2 cellular contexts compared by ENCODE assay signal in genomic region chr7:99997545-99998137, GRCh38.
TF ChIP-seq lines count a peak whose summit lies in the region.

No MANE protein-coding gene starts in this region.

TF ChIP-seq in IMR-90, 13 proteins besides CTCF, POLR2A, EP300 and RAD21:
- no peak for TF ChIP-seq BHLHE40 (IDR thresholded peaks at IDR 0.05; ENCODE audit: low read depth, low read length)
- no peak for TF ChIP-seq MAFK (IDR thresholded peaks at IDR 0.05; ENCODE audit: low read depth, low read length)
- TF ChIP-seq RCOR1 (IDR thresholded peaks at IDR 0.05; ENCODE audit: insufficient replicate concordance, low read length), result no peak
- TF ChIP-seq CHD1 (IDR thresholded peaks at IDR 0.05; ENCODE audit: low read depth, low read length), result no peak
- no peak for TF ChIP-seq FOS (IDR thresholded peaks at IDR 0.05; ENCODE audit: low read depth, low read length)
- TF ChIP-seq, protein P1, sequence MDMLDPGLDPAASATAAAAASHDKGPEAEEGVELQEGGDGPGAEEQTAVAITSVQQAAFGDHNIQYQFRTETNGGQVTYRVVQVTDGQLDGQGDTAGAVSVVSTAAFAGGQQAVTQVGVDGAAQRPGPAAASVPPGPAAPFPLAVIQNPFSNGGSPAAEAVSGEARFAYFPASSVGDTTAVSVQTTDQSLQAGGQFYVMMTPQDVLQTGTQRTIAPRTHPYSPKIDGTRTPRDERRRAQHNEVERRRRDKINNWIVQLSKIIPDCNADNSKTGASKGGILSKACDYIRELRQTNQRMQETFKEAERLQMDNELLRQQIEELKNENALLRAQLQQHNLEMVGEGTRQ (IDR thresholded peaks at IDR 0.05; ENCODE audit: low read depth, low read length), result no peak
- no peak for TF ChIP-seq MAZ (IDR thresholded peaks at IDR 0.05; ENCODE audit: borderline replicate concordance, low read depth, low read length)
- no peak for TF ChIP-seq SMC3 (IDR thresholded peaks at IDR 0.05; ENCODE audit: low read depth, low read length)
- TF ChIP-seq NFE2L2 (IDR thresholded peaks at IDR 0.05; ENCODE audit: low read depth, low read length), result no peak
- TF ChIP-seq MXI1 (IDR thresholded peaks at IDR 0.05; ENCODE audit: borderline replicate concordance, low read depth, low read length), result no peak
- TF ChIP-seq CEBPB (IDR thresholded peaks at IDR 0.05; ENCODE audit: low read depth, low read length), result no peak
- TF ChIP-seq, protein P2, sequence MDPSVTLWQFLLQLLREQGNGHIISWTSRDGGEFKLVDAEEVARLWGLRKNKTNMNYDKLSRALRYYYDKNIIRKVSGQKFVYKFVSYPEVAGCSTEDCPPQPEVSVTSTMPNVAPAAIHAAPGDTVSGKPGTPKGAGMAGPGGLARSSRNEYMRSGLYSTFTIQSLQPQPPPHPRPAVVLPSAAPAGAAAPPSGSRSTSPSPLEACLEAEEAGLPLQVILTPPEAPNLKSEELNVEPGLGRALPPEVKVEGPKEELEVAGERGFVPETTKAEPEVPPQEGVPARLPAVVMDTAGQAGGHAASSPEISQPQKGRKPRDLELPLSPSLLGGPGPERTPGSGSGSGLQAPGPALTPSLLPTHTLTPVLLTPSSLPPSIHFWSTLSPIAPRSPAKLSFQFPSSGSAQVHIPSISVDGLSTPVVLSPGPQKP (IDR thresholded peaks at IDR 0.05; ENCODE audit: borderline replicate concordance, low read depth, low read length), result no peak
- no peak for TF ChIP-seq RFX5 (IDR thresholded peaks at IDR 0.05; ENCODE audit: low read depth, low read length)

TF ChIP-seq in H1, 55 proteins besides CTCF, POLR2A, EP300 and RAD21:
- peak; percentile 45; the same call in 1 of the 2 replicates for TF ChIP-seq EGR1 (IDR thresholded peaks at IDR 0.05; ENCODE audit: borderline replicate concordance, low read depth, low read length)
- TF ChIP-seq GTF2F1 (IDR thresholded peaks at IDR 0.05; ENCODE audit: borderline replicate concordance, low read depth, low read length), result 0 out of 2 replicates have a peak, but pooled peaks have one; percentile 41
- TF ChIP-seq NRF1 (IDR thresholded peaks at IDR 0.05; ENCODE audit: low read depth, low read length), result no peak
- no peak for TF ChIP-seq POU5F1 (IDR thresholded peaks at IDR 0.05; ENCODE audit: low read depth, low read length)
- TF ChIP-seq TBP (IDR thresholded peaks at IDR 0.05; ENCODE audit: low read depth, low read length), result peak; percentile 86
- peak; percentile 96 for TF ChIP-seq TAF1 (IDR thresholded peaks at IDR 0.05; ENCODE audit: low read depth, low read length)
- no peak for TF ChIP-seq SAP30 (IDR thresholded peaks at IDR 0.05; ENCODE audit: insufficient read depth, insufficient replicate concordance, low read length)
- no peak for TF ChIP-seq TEAD4 (IDR thresholded peaks at IDR 0.05; ENCODE audit: low read depth, low read length)
- no peak for TF ChIP-seq JUN (IDR thresholded peaks at IDR 0.05; ENCODE audit: low read depth, low read length)
- no peak for TF ChIP-seq CEBPB (IDR thresholded peaks at IDR 0.05; ENCODE audit: low read depth, low read length)
- peak; percentile 40; the same call in 1 of the 2 replicates for TF ChIP-seq CREB1 (IDR thresholded peaks at IDR 0.05)
- peak; percentile 86 for TF ChIP-seq SP2 (IDR thresholded peaks at IDR 0.05; ENCODE audit: low read length)
- TF ChIP-seq KDM4A (IDR thresholded peaks at IDR 0.05; ENCODE audit: low read depth, low read length, severe bottlenecking), result peak; percentile 25
- TF ChIP-seq RFX5 (IDR thresholded peaks at IDR 0.05; ENCODE audit: borderline replicate concordance, low read depth, low read length), result no peak
- peak; percentile 79 for TF ChIP-seq POLR2AphosphoS5 (IDR thresholded peaks at IDR 0.05; ENCODE audit: low read depth, low read length)
- no peak for TF ChIP-seq MAFK (IDR thresholded peaks at IDR 0.05; ENCODE audit: low read depth, low read length)
- TF ChIP-seq SP1 (IDR thresholded peaks at IDR 0.05; ENCODE audit: low read depth, low read length), result 0 out of 2 replicates have a peak, but pooled peaks have one; percentile 12
- no peak for TF ChIP-seq CBX5 (IDR thresholded peaks at IDR 0.05; ENCODE audit: low read depth, low read length)
- peak; percentile 74; the same call in 1 of the 2 replicates for TF ChIP-seq GABPA (IDR thresholded peaks at IDR 0.05; ENCODE audit: borderline replicate concordance, insufficient read depth, low read length)
- no peak for TF ChIP-seq CHD2 (IDR thresholded peaks at IDR 0.05; ENCODE audit: low read length)
- TF ChIP-seq, protein P1 (IDR thresholded peaks at IDR 0.05; ENCODE audit: low read length), result no peak
- no peak for TF ChIP-seq RBBP5 (IDR thresholded peaks at IDR 0.05; ENCODE audit: borderline replicate concordance, low read depth, low read length)
- no peak for TF ChIP-seq BACH1 (IDR thresholded peaks at IDR 0.05; ENCODE audit: low read length)
- TF ChIP-seq TAF7 (optimal IDR thresholded peaks at IDR 0.05; ENCODE audit: borderline replicate concordance, low read depth, low read length), result peak; percentile 92
- peak; percentile 87 for TF ChIP-seq PHF8 (conservative IDR thresholded peaks at IDR 0.05; ENCODE audit: low read depth, low read length)
- TF ChIP-seq SIN3A (conservative IDR thresholded peaks at IDR 0.05 in 1 of 2, IDR thresholded peaks at IDR 0.05 in 1 of 2; ENCODE audit: low read depth in 1 of 2, low read length in 2 of 2), result peak in 1 of 2 experiments; percentile 71; a peak in 2 of 4 replicates
- TF ChIP-seq MAX (IDR thresholded peaks at IDR 0.05), result peak; percentile 89
- TF ChIP-seq BCL11A (IDR thresholded peaks at IDR 0.05; ENCODE audit: low read depth in 2 of 2, low read length in 2 of 2), result no peak
- TF ChIP-seq YY1 (IDR thresholded peaks at IDR 0.05; ENCODE audit: low read depth, low read length), result peak; percentile 65; the same call in 1 of the 2 replicates
- peak in 1 of 2 experiments; percentile 26; a peak in 1 of 4 replicates for TF ChIP-seq HDAC2 (IDR thresholded peaks at IDR 0.05; ENCODE audit: borderline replicate concordance in 1 of 2, low read depth in 2 of 2, low read length in 2 of 2)
- no peak for TF ChIP-seq TCF12 (IDR thresholded peaks at IDR 0.05; ENCODE audit: low read depth, low read length)
- TF ChIP-seq, protein P3, sequence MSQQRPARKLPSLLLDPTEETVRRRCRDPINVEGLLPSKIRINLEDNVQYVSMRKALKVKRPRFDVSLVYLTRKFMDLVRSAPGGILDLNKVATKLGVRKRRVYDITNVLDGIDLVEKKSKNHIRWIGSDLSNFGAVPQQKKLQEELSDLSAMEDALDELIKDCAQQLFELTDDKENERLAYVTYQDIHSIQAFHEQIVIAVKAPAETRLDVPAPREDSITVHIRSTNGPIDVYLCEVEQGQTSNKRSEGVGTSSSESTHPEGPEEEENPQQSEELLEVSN (IDR thresholded peaks at IDR 0.05), result peak; percentile 41; the same call in 1 of the 2 replicates
- peak; percentile 69 for TF ChIP-seq ASH2L (IDR thresholded peaks at IDR 0.05; ENCODE audit: low read length)
